ENCODE assay signal across 1 cellular context in the genomic region with DNA sequence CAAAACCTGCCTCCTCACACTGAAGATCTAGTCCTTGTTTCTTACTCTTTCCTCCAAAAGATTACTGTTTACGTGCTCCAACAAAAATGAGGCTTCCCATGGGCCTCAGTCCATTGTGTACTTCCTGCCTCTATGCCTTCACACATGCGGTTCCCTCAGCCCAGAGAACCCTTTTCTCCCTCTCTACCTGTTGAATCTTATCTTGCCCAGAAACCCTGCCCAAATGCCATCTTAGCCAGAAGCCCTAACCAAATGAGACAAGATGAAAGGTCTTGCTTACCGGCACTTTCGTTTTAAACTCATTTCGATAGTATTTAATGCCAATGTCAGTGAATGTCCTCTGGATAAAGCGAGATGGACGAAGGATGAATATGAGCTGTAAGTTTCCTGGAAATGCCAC.
TF ChIP-seq lines count a peak whose summit lies in the region.

No MANE protein-coding gene starts in this region.

TF ChIP-seq in K562, 482 proteins besides CTCF, POLR2A, EP300 and RAD21:
- TF ChIP-seq, protein P1, sequence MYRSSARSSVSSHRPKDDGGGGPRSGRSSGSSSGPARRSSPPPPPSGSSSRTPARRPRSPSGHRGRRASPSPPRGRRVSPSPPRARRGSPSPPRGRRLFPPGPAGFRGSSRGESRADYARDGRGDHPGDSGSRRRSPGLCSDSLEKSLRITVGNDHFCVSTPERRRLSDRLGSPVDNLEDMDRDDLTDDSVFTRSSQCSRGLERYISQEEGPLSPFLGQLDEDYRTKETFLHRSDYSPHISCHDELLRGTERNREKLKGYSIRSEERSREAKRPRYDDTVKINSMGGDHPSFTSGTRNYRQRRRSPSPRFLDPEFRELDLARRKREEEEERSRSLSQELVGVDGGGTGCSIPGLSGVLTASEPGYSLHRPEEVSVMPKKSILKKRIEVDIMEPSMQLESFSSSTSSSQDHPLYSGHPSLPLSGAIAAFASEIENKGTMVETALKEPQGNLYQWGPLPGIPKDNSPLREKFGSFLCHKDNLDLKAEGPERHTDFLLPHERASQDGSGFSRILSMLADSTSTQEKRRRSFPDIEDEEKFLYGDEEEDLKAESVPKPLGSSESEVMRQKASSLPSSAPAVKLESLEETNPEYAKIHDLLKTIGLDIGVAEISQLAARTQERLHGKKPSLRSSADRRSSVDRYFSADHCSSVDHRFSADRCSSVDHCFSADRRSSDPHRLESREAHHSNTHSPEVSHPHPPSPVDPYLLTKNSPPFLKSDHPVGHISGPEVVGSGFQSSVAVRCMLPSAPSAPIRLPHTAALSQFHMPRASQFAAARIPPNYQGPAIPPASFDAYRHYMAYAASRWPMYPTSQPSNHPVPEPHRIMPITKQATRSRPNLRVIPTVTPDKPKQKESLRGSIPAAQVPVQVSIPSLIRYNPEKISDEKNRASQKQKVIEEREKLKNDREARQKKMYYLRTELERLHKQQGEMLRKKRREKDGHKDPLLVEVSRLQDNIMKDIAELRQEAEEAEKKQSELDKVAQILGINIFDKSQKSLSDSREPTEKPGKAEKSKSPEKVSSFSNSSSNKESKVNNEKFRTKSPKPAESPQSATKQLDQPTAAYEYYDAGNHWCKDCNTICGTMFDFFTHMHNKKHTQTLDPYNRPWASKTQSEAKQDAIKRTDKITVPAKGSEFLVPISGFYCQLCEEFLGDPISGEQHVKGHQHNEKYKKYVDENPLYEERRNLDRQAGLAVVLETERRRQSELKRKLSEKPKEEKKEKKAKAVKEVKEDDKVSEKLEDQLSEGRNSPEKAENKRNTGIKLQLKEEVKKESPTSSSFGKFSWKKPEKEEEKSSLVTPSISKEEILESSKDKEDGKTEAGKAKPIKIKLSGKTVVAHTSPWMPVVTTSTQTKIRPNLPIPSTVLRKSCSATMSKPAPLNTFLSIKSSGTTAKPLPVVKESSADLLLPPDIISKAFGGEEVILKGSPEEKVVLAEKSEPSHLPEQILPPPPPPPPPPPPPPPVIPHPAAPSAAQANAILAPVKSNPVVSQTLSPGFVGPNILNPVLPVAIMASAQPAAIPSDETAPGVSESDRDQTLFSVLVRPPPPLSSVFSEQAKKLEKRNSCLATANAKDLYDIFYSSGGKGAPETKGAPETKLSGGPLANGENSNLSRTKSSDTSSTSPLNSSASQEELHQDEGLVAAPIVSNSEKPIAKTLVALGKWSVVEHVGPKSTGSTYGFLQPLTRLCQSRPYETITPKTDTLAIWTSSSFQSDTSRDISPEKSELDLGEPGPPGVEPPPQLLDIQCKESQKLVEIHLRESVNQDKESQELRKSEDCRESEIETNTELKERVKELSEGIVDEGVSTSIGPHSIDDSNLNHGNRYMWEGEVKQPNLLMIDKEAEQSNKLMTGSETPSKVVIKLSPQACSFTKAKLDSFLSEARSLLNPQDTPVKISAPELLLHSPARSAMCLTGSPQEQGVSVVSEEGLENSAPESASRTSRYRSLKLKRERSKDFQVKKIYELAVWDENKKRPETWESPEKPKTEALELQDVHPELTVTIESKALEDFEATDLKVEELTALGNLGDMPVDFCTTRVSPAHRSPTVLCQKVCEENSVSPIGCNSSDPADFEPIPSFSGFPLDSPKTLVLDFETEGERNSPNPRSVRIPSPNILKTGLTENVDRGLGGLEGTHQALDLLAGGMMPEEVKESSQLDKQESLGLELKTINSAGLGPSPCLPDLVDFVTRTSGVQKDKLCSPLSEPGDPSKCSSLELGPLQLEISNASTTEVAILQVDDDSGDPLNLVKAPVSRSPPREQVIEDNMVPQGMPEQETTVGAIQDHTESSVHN (IDR thresholded peaks at IDR 0.05; ENCODE audit: borderline replicate concordance in 1 of 2, low read depth in 1 of 2) = no peak
- TF ChIP-seq TAF7 (tag; IDR thresholded peaks at IDR 0.05) (no peak), PURB (CRISPR knock-in tag; IDR thresholded peaks at IDR 0.05; ENCODE audit: low read depth) (no peak)
- TF ChIP-seq, protein P2, sequence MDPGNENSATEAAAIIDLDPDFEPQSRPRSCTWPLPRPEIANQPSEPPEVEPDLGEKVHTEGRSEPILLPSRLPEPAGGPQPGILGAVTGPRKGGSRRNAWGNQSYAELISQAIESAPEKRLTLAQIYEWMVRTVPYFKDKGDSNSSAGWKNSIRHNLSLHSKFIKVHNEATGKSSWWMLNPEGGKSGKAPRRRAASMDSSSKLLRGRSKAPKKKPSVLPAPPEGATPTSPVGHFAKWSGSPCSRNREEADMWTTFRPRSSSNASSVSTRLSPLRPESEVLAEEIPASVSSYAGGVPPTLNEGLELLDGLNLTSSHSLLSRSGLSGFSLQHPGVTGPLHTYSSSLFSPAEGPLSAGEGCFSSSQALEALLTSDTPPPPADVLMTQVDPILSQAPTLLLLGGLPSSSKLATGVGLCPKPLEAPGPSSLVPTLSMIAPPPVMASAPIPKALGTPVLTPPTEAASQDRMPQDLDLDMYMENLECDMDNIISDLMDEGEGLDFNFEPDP (CRISPR knock-in tag; IDR thresholded peaks at IDR 0.05) = no peak
TF ChIP-seq in K562: peak in this region for 0.
